9 cellular contexts compared by ENCODE assay signal in genomic region chr3:168467085-168467714, GRCh38.
DNase-seq lines count a peak whose midpoint lies in the region; ATAC-seq and TF ChIP-seq lines count a peak whose summit lies in the region.
"Had no signal": no experiment of that assay in that cellular context is flagged by ENCODE, and none has a peak within 500 bp of the region (broad histone marks: within the 10 kb centered on the region; RNA-seq: fewer than 3 reads in every experiment).

No MANE protein-coding gene starts in this region.

- DNase-seq in GM10266 (ENCODE audit: extremely low spot score) (peak; percentile 23), Kasumi-1 (lab: John Stamatoyannopoulos, UW) (peak; percentile 2 to 32), brain microvascular endothelial cell (peak; percentile 74), lower lobe of right lung (no peak), epidermal melanocyte (ENCODE audit: insufficient read length, low spot score) (no peak)
- no peak for DNase-seq in activated naive CD4-positive, alpha-beta T cell treated with anti-CD3 and anti-CD28 coated beads for 36 hours
- DNase-seq in activated naive CD4-positive, alpha-beta T cell treated with anti-CD3 and anti-CD28 coated beads, Interleukin-2, amount 50 U/mL, for 16 hours: no peak

- in situ Hi-C loops in brain microvascular endothelial cell (cut with HindIII; ENCODE audit: low pct_ligation_motif_present, low sequenced_read_pairs): no loop called here

- no peaks in the 10 kb centered on the region for H3K36me3 ChIP-seq in brain microvascular endothelial cell (replicated peaks)
- H3K36me3 ChIP-seq in lower lobe of right lung: no peaks in the 10 kb centered on the region
- H3K36me3 ChIP-seq: SJCRH30 had no signal

- H3K4me3 ChIP-seq in brain microvascular endothelial cell (ENCODE audit: low read depth, low read length) (no peak overlapping the region), lower lobe of right lung (no peak overlapping the region)
- H3K4me3 ChIP-seq: SJCRH30 had no signal

- ATAC-seq in GM21825 (IDR thresholded peaks at IDR 0.05; ENCODE audit: unreplicated experiment) (peak; percentile 88), lower lobe of right lung (peak; percentile 86 to 93)

- peaks cover 2% of the 10 kb centered on the region for H3K9me3 Mint-ChIP-seq in activated naive CD4-positive, alpha-beta T cell treated with anti-CD3 and anti-CD28 coated beads for 36 hours

- no peaks in the 10 kb centered on the region for H3K27me3 Mint-ChIP-seq in activated naive CD4-positive, alpha-beta T cell treated with anti-CD3 and anti-CD28 coated beads for 36 hours (ENCODE audit: low read depth)

- intact Hi-C loops in lower lobe of right lung (cut with DNase I): no loop called here
- intact Hi-C loops in activated naive CD4-positive, alpha-beta T cell treated with anti-CD3 and anti-CD28 coated beads for 36 hours (cut with micrococcal nuclease): loop anchor here (5.0 kb wide), 1 partner anchor 255 kb away; no protein-coding TSS in a partner anchor

- CTCF ChIA-PET in activated naive CD4-positive, alpha-beta T cell treated with anti-CD3 and anti-CD28 coated beads for 36 hours (lab: Charles Lee): no interaction called here

- H3K4me1 ChIP-seq in lower lobe of right lung: no peaks in the 10 kb centered on the region
- H3K4me1 ChIP-seq: SJCRH30 had no signal

- no peak overlapping the region for H3K27ac Mint-ChIP-seq in activated naive CD4-positive, alpha-beta T cell treated with anti-CD3 and anti-CD28 coated beads for 36 hours

- H3K27ac ChIP-seq in brain microvascular endothelial cell (no peak overlapping the region), lower lobe of right lung (no peak overlapping the region)
- H3K27ac ChIP-seq: SJCRH30 had no signal

- H3K36me3 Mint-ChIP-seq in activated naive CD4-positive, alpha-beta T cell treated with anti-CD3 and anti-CD28 coated beads for 36 hours (ENCODE audit: low read depth): no peaks in the 10 kb centered on the region

- no peaks in the 10 kb centered on the region for H3K9me3 ChIP-seq in lower lobe of right lung
- H3K9me3 ChIP-seq: SJCRH30 had no signal

- TF ChIP-seq CTCF in GM10266 (IDR thresholded peaks at IDR 0.05; ENCODE audit: control insufficient read depth, insufficient read depth, low read depth, missing control alignments) (peak; percentile 70), brain microvascular endothelial cell (IDR thresholded peaks at IDR 0.05; ENCODE audit: low read depth, low read length, missing control alignments) (peak; percentile 74), lower lobe of right lung (IDR thresholded peaks at IDR 0.05) (peak; percentile 22)

- no peaks in the 10 kb centered on the region for H3K4me1 Mint-ChIP-seq in activated naive CD4-positive, alpha-beta T cell treated with anti-CD3 and anti-CD28 coated beads for 36 hours (ENCODE audit: low read depth)

- H3K27me3 ChIP-seq in brain microvascular endothelial cell (replicated peaks) (no peaks in the 10 kb centered on the region), lower lobe of right lung (ENCODE audit: low read depth) (no peaks in the 10 kb centered on the region)
- H3K27me3 ChIP-seq: SJCRH30 had no signal

- no peak overlapping the region for H3K4me3 Mint-ChIP-seq in activated naive CD4-positive, alpha-beta T cell treated with anti-CD3 and anti-CD28 coated beads for 36 hours

Comparison
In these comparisons a context has a peak if more than half of its experiments do, and no peak if none do; other contexts are left out.
1. DNase-seq: peak in GM10266 (single experiment), Kasumi-1 (2 of 2) and brain microvascular endothelial cell (single experiment); none in lower lobe of right lung (single experiment), epidermal melanocyte (single experiment), activated naive CD4-positive, alpha-beta T cell treated with anti-CD3 and anti-CD28 coated beads for 36 hours (single experiment) and activated naive CD4-positive, alpha-beta T cell treated with anti-CD3 and anti-CD28 coated beads, Interleukin-2, amount 50 U/mL, for 16 hours (single experiment).
2. CTCF ChIP-seq: peak in every context shown above with its lines; median percentile 74 in brain microvascular endothelial cell; 70 in GM10266; 22 in lower lobe of right lung.